8 cellular contexts compared by ENCODE assay signal in the genomic region with DNA sequence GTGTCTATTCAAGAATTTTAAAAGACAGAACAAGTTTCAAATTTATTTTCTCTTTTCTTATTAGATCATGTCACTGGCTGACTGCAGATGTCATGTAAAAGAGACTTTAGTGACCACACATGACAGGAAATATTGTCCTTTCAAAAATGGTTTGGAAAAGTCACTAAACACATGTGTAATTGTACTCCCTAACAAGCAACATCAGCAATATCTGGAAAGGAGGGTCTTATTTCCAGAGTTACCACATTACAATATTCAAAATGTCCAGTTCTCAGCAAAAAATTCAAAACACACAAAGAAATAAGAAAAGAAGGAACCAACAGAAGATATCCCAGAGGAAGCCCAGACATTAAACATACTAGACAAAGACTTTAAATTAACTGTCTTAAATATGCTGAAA.
"Had no signal": no experiment of that assay in that cellular context is flagged by ENCODE, and none has a peak within 500 bp of the region (broad histone marks: within the 10 kb centered on the region; RNA-seq: fewer than 3 reads in every experiment).

No MANE protein-coding gene starts in this region.

- H3K4me3 ChIP-seq: GM12878 had no signal

- ATAC-seq: GM12878 had no signal

- FAIRE-seq: G401.6, GM12878, GM12891, GM12892, GM18507, GM19239 had no signal

- DNase-seq: GDM1, GF-D8 had no signal
